8 cellular contexts compared by ENCODE assay signal in genomic region chr14:73949752-73950734, GRCh38. TPM values are rescaled to one million over a fixed set of nuclear protein-coding genes. Genes with fewer than 3 reads are reported as not detected.
DNase-seq lines count a peak whose midpoint lies in the region; ATAC-seq, FAIRE-seq and TF ChIP-seq lines count a peak whose summit lies in the region.

Gene COQ6 (plus strand): TSS chr14:73950302. CDS start chr14:73950333, 31 bp downstream.
A gene with protein sequence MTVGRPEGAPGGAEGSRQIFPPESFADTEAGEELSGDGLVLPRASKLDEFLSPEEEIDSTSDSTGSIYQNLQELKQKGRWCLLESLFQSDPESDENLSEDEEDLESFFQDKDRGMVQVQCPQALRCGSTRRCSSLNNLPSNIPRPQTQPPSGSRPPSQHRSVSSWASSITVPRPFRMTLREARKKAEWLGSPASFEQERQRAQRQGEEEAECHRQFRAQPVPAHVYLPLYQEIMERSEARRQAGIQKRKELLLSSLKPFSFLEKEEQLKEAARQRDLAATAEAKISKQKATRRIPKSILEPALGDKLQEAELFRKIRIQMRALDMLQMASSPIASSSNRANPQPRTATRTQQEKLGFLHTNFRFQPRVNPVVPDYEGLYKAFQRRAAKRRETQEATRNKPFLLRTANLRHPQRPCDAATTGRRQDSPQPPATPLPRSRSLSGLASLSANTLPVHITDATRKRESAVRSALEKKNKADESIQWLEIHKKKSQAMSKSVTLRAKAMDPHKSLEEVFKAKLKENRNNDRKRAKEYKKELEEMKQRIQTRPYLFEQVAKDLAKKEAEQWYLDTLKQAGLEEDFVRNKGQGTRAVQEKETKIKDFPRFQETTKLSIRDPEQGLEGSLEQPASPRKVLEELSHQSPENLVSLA (minus strand): TSS chr14:73950094. CDS start chr14:73950026, 68 bp downstream.

- CTCF ChIA-PET in mammary epithelial cell (lab: Charles Lee; ENCODE audit: low non-redundant PET) = no interaction called here

- peak; percentile 88 for ATAC-seq in GM18867 (IDR thresholded peaks at IDR 0.05; ENCODE audit: unreplicated experiment)
- peak; percentile 72 for ATAC-seq in HG03103 (IDR thresholded peaks at IDR 0.05; ENCODE audit: low read depth, unreplicated experiment)

- in situ Hi-C loops in ACHN (cut with HindIII; ENCODE audit: low pct_ligation_motif_present, low pct_unique_long_range_greater_than_20kb, low sequenced_read_pairs) = no loop called here
- in situ Hi-C loops in mammary epithelial cell (cut with MboI; ENCODE audit: low sequenced_read_pairs in 2 of 2) = no loop called here

- H3K36me3 ChIP-seq in mammary epithelial cell (ENCODE audit: insufficient read depth, low read length) = peaks cover 3% of the 10 kb centered on the region
- peaks cover 1 to 4% of the 10 kb centered on the region in 2 donors for H3K36me3 ChIP-seq in small intestine (ENCODE audit: control insufficient read depth in 2 of 2, insufficient read depth in 2 of 2, low read length in 2 of 2)

- peak within 1 kb of the TSS; percentile 81 for H3K4me2 ChIP-seq in mammary epithelial cell (ENCODE audit: insufficient read depth, low read depth, low read length)

- H3K9ac ChIP-seq in mammary epithelial cell (ENCODE audit: insufficient read depth, low read length) = peak within 1 kb of the TSS; percentile 91

- H3K79me2 ChIP-seq in mammary epithelial cell (ENCODE audit: insufficient read depth, low read length) = peaks cover 15% of the 10 kb centered on the region

- H3K27me3 ChIP-seq in mammary epithelial cell (ENCODE audit: insufficient read depth, low read length) = no peaks in the 10 kb centered on the region
- no peaks in the 10 kb centered on the region for H3K27me3 ChIP-seq in small intestine (ENCODE audit: control insufficient read depth in 2 of 2, insufficient read depth in 2 of 2, low read length in 2 of 2)

- intact Hi-C loops in mammary epithelial cell (cut with micrococcal nuclease) = loop anchor here (2.0 to 10.0 kb wide), 3 partner anchors 63 to 235 kb away; partner anchors contain the start of genes BBOF1, ENTPD5, PNMA1 and ZNF410

- dilution Hi-C loops in mammary epithelial cell (cut with HindIII; ENCODE audit: low sequenced_read_pairs) = no loop called here

- FAIRE-seq in small intestine (lab: Jason Lieb, UNC) = no peak

- peak; percentile 96 for DNase-seq in ACHN
- DNase-seq in NCI-H2171 treated with DMSO at 0.1 percent for 48 hours (lab: John Stamatoyannopoulos, UW) = peak; percentile 99
- peak; percentile 98 for DNase-seq in mammary epithelial cell
- peak; percentile 92 for DNase-seq in iPS-NIHi11 (ENCODE audit: low spot score)
- peak; percentile 99 for DNase-seq in small intestine

- TF ChIP-seq CTCF in VCaP (conservative IDR thresholded peaks at IDR 0.05) (peak; percentile 17; the same call in 1 of the 2 replicates), mammary epithelial cell (conservative IDR thresholded peaks at IDR 0.05 in 1 of 2, IDR thresholded peaks at IDR 0.05 in 1 of 2; ENCODE audit: extremely low read depth in 1 of 2, insufficient read depth in 1 of 2, low read depth in 1 of 2, low read length in 2 of 2) (peak in 1 of 2 donors; percentile 36)

- 3% methylated on average over 22 of the region's 70 CpGs for WGBS in mammary epithelial cell (ENCODE audit: low coverage, missing lambda C conversion rate)
- WGBS in small intestine, 3 donors = 0 to 1% (median 0%) methylated on average over 70 of the region's 70 CpGs

- H3K4me3 ChIP-seq in mammary epithelial cell (replicated peaks in 1 of 3; ENCODE audit: insufficient read depth in 1 of 3, low read depth in 2 of 3, low read length in 3 of 3) (peak within 1 kb of the TSS; percentile 68 to 91 (median 85)), small intestine (ENCODE audit: low read depth in 1 of 2, low read length in 2 of 2) (peak within 1 kb of the TSS; percentile 80 to 81)

- H3K4me1 ChIP-seq in mammary epithelial cell (ENCODE audit: insufficient read depth, low read length) = no peaks in the 10 kb centered on the region
- H3K4me1 ChIP-seq in small intestine (ENCODE audit: control insufficient read depth in 2 of 2, insufficient read depth in 1 of 2, low read depth in 1 of 2, low read length in 1 of 2) = no peaks in the 10 kb centered on the region

- peak within 1 kb of the TSS; percentile 88 for H3K27ac ChIP-seq in VCaP
- H3K27ac ChIP-seq in mammary epithelial cell (ENCODE audit: insufficient read depth, low read depth, low read length) = peak within 1 kb of the TSS; percentile 92
- peak within 1 kb of the TSS; percentile 96 to 99 for H3K27ac ChIP-seq in small intestine (ENCODE audit: low read depth in 1 of 2, low read length in 1 of 2)

- H2AFZ ChIP-seq in mammary epithelial cell (ENCODE audit: low read depth, low read length) = peak within 1 kb of the TSS; percentile 98

- H3K9me3 ChIP-seq in mammary epithelial cell (replicated peaks; ENCODE audit: insufficient read depth, low read length) = no peaks in the 10 kb centered on the region
- no peaks in the 10 kb centered on the region for H3K9me3 ChIP-seq in small intestine (ENCODE audit: control insufficient read depth, low read depth)

- H4K20me1 ChIP-seq in mammary epithelial cell (ENCODE audit: insufficient read depth, low read length) = no peaks in the 10 kb centered on the region

- TSS peak; percentile 22 for BruUV-seq in mammary epithelial cell (replicated peaks; lab: Mats Ljungman, UMichigan)

RNA-seq across cellular contexts. Expression of gene COQ6, which starts in this region (rescaled TPM):
- total RNA-seq in mammary epithelial cell = 10 to 100 TPM; 20.0 to 22.6 TPM
- polyA plus RNA-seq in mammary epithelial cell (23.3 TPM), small intestine (10 to 100 TPM in 2 of 3 donors, 1 to 10 TPM in 1; 10.0 to 18.8 (median 18.7) TPM)
- polyA minus RNA-seq in mammary epithelial cell = not detected

RNA-seq across cellular contexts. Expression of the second gene that starts in this region (rescaled TPM):
- total RNA-seq in mammary epithelial cell = 1 to 10 TPM; 3.5 to 4.0 TPM
- polyA plus RNA-seq in mammary epithelial cell = 1.5 TPM
- 0.62 TPM for polyA minus RNA-seq in mammary epithelial cell
- 1 to 10 TPM; 2.0 to 5.1 (median 2.4) TPM for polyA plus RNA-seq in small intestine

Comparison
In these comparisons a context has a peak if more than half of its experiments do, and no peak if none do; other contexts are left out.
1. Peak in every context shown above with its lines: DNase-seq, ATAC-seq, H3K4me3 ChIP-seq and H3K27ac ChIP-seq.